Comparison of ENCODE assay signal across 1 cellular context in the genomic region with DNA sequence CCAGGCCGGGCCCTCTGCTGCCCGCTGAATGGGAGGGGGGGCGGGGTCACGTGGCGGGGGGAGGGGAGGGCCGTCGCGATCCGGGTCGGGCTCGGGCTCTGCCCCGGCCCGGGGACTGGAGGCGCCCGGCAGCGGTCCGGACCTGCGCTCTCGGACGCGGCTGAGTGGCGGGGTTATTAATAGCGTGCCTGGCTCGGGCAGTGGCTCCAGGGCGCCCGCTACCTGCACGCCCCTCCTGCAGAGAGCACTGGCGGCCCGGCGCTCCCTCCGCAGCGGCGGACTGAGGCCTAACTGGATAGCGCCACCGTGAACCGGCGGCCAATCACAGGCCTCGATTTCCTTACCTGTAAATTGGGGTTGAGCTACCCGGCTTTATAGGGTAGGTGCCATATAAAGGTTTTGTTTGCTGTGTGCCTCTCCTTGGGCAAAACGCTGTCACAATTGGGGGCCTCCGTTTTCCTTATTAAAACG.
A peak's percentile ranks its signal among the peaks of the same experiment; 100 is the strongest.
TF ChIP-seq lines count a peak whose summit lies in the region.

No MANE protein-coding gene starts in this region.

TF ChIP-seq in HepG2, 621 proteins besides CTCF, POLR2A, EP300 and RAD21 (continued from another document):
- TF ChIP-seq BCL3 (CRISPR knock-in tag; IDR thresholded peaks at IDR 0.05) (no peak), ZFX (CRISPR knock-in tag; IDR thresholded peaks at IDR 0.05; ENCODE audit: low read depth) (peak; percentile 49; the same call in 1 of the 2 replicates), SAP130 (CRISPR knock-in tag; IDR thresholded peaks at IDR 0.05; ENCODE audit: low read depth) (peak; percentile 10; the same call in 1 of the 2 replicates), TOPORS (CRISPR knock-in tag; IDR thresholded peaks at IDR 0.05) (no peak), MYNN (CRISPR knock-in tag; IDR thresholded peaks at IDR 0.05; ENCODE audit: low read depth) (no peak), ZNF660 (CRISPR knock-in tag; IDR thresholded peaks at IDR 0.05; ENCODE audit: borderline replicate concordance, low read depth) (no peak), ZNF232 (CRISPR knock-in tag; IDR thresholded peaks at IDR 0.05; ENCODE audit: borderline replicate concordance) (no peak), NFYC (CRISPR knock-in tag; IDR thresholded peaks at IDR 0.05) (peak; percentile 37), YEATS2 (CRISPR knock-in tag; IDR thresholded peaks at IDR 0.05; ENCODE audit: borderline replicate concordance) (no peak), ZNF558 (CRISPR knock-in tag; IDR thresholded peaks at IDR 0.05; ENCODE audit: borderline replicate concordance) (no peak), ZNF274 (CRISPR knock-in tag; IDR thresholded peaks at IDR 0.05) (no peak), IRX3 (CRISPR knock-in tag; IDR thresholded peaks at IDR 0.05; ENCODE audit: borderline replicate concordance, low read depth) (no peak), ZNF720 (CRISPR knock-in tag; IDR thresholded peaks at IDR 0.05) (no peak), ZC3H13 (CRISPR knock-in tag; IDR thresholded peaks at IDR 0.05) (no peak), SNAPC2 (CRISPR knock-in tag; IDR thresholded peaks at IDR 0.05) (no peak), SUZ12 (IDR thresholded peaks at IDR 0.05; ENCODE audit: low read depth, low read length) (no peak), KLF11 (CRISPR knock-in tag; IDR thresholded peaks at IDR 0.05) (no peak), HOXA7 (CRISPR knock-in tag; IDR thresholded peaks at IDR 0.05) (no peak), POGZ (CRISPR knock-in tag; IDR thresholded peaks at IDR 0.05) (no peak), ZNF616 (CRISPR knock-in tag; IDR thresholded peaks at IDR 0.05; ENCODE audit: low read depth) (no peak), NR2F2 (IDR thresholded peaks at IDR 0.05; ENCODE audit: borderline replicate concordance, low read depth) (no peak), CREB1 (IDR thresholded peaks at IDR 0.05) (no peak), CREB1 (CRISPR knock-in tag; IDR thresholded peaks at IDR 0.05) (no peak), MNT (IDR thresholded peaks at IDR 0.05) (no peak), HCFC1 (IDR thresholded peaks at IDR 0.05; ENCODE audit: low read depth, low read length) (no peak), ERF (CRISPR knock-in tag; IDR thresholded peaks at IDR 0.05) (no peak), HIVEP1 (CRISPR knock-in tag; IDR thresholded peaks at IDR 0.05) (no peak), KDM4B (CRISPR knock-in tag; IDR thresholded peaks at IDR 0.05) (no peak), ZNF562 (CRISPR knock-in tag; IDR thresholded peaks at IDR 0.05; ENCODE audit: borderline replicate concordance) (no peak), ZNF343 (CRISPR knock-in tag; IDR thresholded peaks at IDR 0.05) (no peak), HDAC1 (CRISPR knock-in tag; IDR thresholded peaks at IDR 0.05) (no peak), DPF2 (CRISPR knock-in tag; IDR thresholded peaks at IDR 0.05; ENCODE audit: borderline replicate concordance, low read depth) (no peak), ZNF382 (CRISPR knock-in tag; IDR thresholded peaks at IDR 0.05; ENCODE audit: borderline replicate concordance) (no peak), ZNF597 (CRISPR knock-in tag; IDR thresholded peaks at IDR 0.05) (no peak), CBFB (CRISPR knock-in tag; IDR thresholded peaks at IDR 0.05) (no peak), HNF4A (CRISPR knock-in tag; IDR thresholded peaks at IDR 0.05) (no peak), ZNF503 (CRISPR knock-in tag; IDR thresholded peaks at IDR 0.05) (no peak), MAFK (conservative IDR thresholded peaks at IDR 0.05 in 1 of 2, IDR thresholded peaks at IDR 0.05 in 1 of 2; ENCODE audit: low read length in 2 of 2) (no peak), EEA1 (CRISPR knock-in tag; IDR thresholded peaks at IDR 0.05; ENCODE audit: borderline replicate concordance) (no peak), U2AF2 (IDR thresholded peaks at IDR 0.05; ENCODE audit: low read depth, low read length) (no peak), ZNF816 (CRISPR knock-in tag; IDR thresholded peaks at IDR 0.05; ENCODE audit: borderline replicate concordance) (no peak), GZF1 (CRISPR knock-in tag; IDR thresholded peaks at IDR 0.05) (no peak), HNRNPLL (IDR thresholded peaks at IDR 0.05; ENCODE audit: low read depth, low read length, poor library complexity, severe bottlenecking) (peak; percentile 36), SIN3A (IDR thresholded peaks at IDR 0.05; ENCODE audit: borderline replicate concordance, low read depth, low read length) (no peak; the same call in 1 of the 2 replicates), ZNF784 (CRISPR knock-in tag; IDR thresholded peaks at IDR 0.05; ENCODE audit: borderline replicate concordance) (no peak), UBTF (CRISPR knock-in tag; IDR thresholded peaks at IDR 0.05) (peak; percentile 75), XBP1 (CRISPR knock-in tag; IDR thresholded peaks at IDR 0.05) (no peak), ZNF543 (CRISPR knock-in tag; IDR thresholded peaks at IDR 0.05) (no peak)
- TF ChIP-seq, protein P1, sequence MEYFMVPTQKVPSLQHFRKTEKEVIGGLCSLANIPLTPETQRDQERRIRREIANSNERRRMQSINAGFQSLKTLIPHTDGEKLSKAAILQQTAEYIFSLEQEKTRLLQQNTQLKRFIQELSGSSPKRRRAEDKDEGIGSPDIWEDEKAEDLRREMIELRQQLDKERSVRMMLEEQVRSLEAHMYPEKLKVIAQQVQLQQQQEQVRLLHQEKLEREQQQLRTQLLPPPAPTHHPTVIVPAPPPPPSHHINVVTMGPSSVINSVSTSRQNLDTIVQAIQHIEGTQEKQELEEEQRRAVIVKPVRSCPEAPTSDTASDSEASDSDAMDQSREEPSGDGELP (IDR thresholded peaks at IDR 0.05; ENCODE audit: borderline replicate concordance, low read depth) = no peak
- TF ChIP-seq, protein P2, sequence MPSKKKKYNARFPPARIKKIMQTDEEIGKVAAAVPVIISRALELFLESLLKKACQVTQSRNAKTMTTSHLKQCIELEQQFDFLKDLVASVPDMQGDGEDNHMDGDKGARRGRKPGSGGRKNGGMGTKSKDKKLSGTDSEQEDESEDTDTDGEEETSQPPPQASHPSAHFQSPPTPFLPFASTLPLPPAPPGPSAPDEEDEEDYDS (CRISPR knock-in tag; IDR thresholded peaks at IDR 0.05) = 0 out of 2 replicates have a peak, but pooled peaks have one; percentile 19
- TF ChIP-seq, protein P3, sequence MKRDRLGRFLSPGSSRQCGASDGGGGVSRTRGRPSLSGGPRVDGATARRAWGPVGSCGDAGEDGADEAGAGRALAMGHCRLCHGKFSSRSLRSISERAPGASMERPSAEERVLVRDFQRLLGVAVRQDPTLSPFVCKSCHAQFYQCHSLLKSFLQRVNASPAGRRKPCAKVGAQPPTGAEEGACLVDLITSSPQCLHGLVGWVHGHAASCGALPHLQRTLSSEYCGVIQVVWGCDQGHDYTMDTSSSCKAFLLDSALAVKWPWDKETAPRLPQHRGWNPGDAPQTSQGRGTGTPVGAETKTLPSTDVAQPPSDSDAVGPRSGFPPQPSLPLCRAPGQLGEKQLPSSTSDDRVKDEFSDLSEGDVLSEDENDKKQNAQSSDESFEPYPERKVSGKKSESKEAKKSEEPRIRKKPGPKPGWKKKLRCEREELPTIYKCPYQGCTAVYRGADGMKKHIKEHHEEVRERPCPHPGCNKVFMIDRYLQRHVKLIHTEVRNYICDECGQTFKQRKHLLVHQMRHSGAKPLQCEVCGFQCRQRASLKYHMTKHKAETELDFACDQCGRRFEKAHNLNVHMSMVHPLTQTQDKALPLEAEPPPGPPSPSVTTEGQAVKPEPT (CRISPR knock-in tag; IDR thresholded peaks at IDR 0.05; ENCODE audit: low read depth) = no peak
- TF ChIP-seq, protein P4, sequence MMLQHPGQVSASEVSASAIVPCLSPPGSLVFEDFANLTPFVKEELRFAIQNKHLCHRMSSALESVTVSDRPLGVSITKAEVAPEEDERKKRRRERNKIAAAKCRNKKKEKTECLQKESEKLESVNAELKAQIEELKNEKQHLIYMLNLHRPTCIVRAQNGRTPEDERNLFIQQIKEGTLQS (CRISPR knock-in tag; IDR thresholded peaks at IDR 0.05) = no peak
- TF ChIP-seq, protein P5, sequence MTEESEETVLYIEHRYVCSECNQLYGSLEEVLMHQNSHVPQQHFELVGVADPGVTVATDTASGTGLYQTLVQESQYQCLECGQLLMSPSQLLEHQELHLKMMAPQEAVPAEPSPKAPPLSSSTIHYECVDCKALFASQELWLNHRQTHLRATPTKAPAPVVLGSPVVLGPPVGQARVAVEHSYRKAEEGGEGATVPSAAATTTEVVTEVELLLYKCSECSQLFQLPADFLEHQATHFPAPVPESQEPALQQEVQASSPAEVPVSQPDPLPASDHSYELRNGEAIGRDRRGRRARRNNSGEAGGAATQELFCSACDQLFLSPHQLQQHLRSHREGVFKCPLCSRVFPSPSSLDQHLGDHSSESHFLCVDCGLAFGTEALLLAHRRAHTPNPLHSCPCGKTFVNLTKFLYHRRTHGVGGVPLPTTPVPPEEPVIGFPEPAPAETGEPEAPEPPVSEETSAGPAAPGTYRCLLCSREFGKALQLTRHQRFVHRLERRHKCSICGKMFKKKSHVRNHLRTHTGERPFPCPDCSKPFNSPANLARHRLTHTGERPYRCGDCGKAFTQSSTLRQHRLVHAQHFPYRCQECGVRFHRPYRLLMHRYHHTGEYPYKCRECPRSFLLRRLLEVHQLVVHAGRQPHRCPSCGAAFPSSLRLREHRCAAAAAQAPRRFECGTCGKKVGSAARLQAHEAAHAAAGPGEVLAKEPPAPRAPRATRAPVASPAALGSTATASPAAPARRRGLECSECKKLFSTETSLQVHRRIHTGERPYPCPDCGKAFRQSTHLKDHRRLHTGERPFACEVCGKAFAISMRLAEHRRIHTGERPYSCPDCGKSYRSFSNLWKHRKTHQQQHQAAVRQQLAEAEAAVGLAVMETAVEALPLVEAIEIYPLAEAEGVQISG (CRISPR knock-in tag; IDR thresholded peaks at IDR 0.05) = peak; percentile 30; the same call in 1 of the 2 replicates
